Comparison of ENCODE assay signal across 8 cellular contexts in the genomic region with DNA sequence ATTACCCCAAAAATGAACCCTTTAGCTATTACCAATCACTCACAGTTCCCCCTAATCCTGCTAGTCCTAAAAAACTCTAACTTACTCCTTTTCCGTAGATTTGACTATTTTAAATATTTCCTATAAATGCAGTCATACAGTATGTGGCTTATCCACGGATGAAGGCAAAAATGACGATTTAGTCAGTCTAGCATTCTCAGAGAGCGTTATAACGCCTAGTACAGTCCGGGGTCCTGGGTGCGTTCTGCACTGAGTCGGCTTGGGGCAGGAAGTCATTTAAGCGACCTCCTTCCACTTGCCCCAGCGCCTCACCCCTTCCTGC. TPM values are rescaled to one million over a fixed set of nuclear protein-coding genes. Genes with fewer than 3 reads are reported as not detected.
DNase-seq lines count a peak whose midpoint lies in the region; ATAC-seq and TF ChIP-seq lines count a peak whose summit lies in the region.

No MANE protein-coding gene starts in this region.

- H4K20me1 ChIP-seq in neural cell (ENCODE audit: insufficient read depth) = no peaks in the 10 kb centered on the region

- no peaks in the 10 kb centered on the region for H3F3A ChIP-seq in neural cell (ENCODE audit: insufficient read depth, low read length, poor library complexity, severe bottlenecking)

- peak overlapping the region; percentile 50 for H3K4me2 ChIP-seq in neural cell (ENCODE audit: low read length)

- H3K4me3 Mint-ChIP-seq in chondrocyte (ENCODE audit: unreplicated experiment) = peak overlapping the region; percentile 87

- peaks cover 11% of the 10 kb centered on the region for H3K36me3 Mint-ChIP-seq in chondrocyte (ENCODE audit: low read depth)

- peaks cover 9% of the 10 kb centered on the region for H3K79me2 ChIP-seq in neural cell (replicated peaks; ENCODE audit: insufficient read depth, low read length)

- H3K9me2 ChIP-seq in neural cell (ENCODE audit: insufficient read depth, low read length) = no peaks in the 10 kb centered on the region

- TF ChIP-seq CTCF in chondrocyte (IDR thresholded peaks at IDR 0.05) = no peak
- TF ChIP-seq CTCF in neural cell (IDR thresholded peaks at IDR 0.05; ENCODE audit: poor library complexity, severe bottlenecking) = no peak

- no peak for DNase-seq in chondrocyte (ENCODE audit: low spot score)
- DNase-seq in OCI-M2 (lab: John Stamatoyannopoulos, UW; ENCODE audit: unreplicated experiment) = no peak
- DNase-seq in SHP77 (lab: John Stamatoyannopoulos, UW) = no peak
- no peak for DNase-seq in NCI-H1092 treated with DMSO at 0.1 percent for 48 hours (lab: John Stamatoyannopoulos, UW)
- no peak for DNase-seq in activated CD4-positive, alpha-beta T cell treated with anti-CD3 and anti-CD28 coated beads for 4 hours

- H3K9me3 ChIP-seq in neural cell (ENCODE audit: low read length) = no peaks in the 10 kb centered on the region

- H3K27ac Mint-ChIP-seq in chondrocyte (ENCODE audit: unreplicated experiment) = peak overlapping the region; percentile 87

- peaks cover 6% of the 10 kb centered on the region for H3K9me3 Mint-ChIP-seq in chondrocyte (ENCODE audit: low read depth)

- H3K27me3 Mint-ChIP-seq in chondrocyte (ENCODE audit: low read depth) = no peaks in the 10 kb centered on the region

- TF ChIP-seq RAD21 in neural cell (conservative IDR thresholded peaks at IDR 0.05) = no peak

- ATAC-seq in GM18873 (IDR thresholded peaks at IDR 0.05; ENCODE audit: low FRiP score, unreplicated experiment) = peak; percentile 76
- ATAC-seq in HG03571 (IDR thresholded peaks at IDR 0.05; ENCODE audit: unreplicated experiment) = peak; percentile 73

- H2AFZ ChIP-seq in neural cell (ENCODE audit: low read depth, low read length) = peak overlapping the region; percentile 100

- peaks cover 26% of the 10 kb centered on the region for H3K4me1 Mint-ChIP-seq in chondrocyte (ENCODE audit: low read depth)

- peak overlapping the region; percentile 87 for H3K27ac ChIP-seq in neural cell (ENCODE audit: low read length)

- peak overlapping the region; percentile 88 for H3K4me3 ChIP-seq in neural cell (ENCODE audit: low read length)

- peak overlapping the region; percentile 87 for H3K9ac ChIP-seq in neural cell (ENCODE audit: low read length)

- no peak for TF ChIP-seq EP300 in neural cell (conservative IDR thresholded peaks at IDR 0.05; ENCODE audit: poor library complexity, severe bottlenecking)

- H3K36me3 ChIP-seq in neural cell (ENCODE audit: insufficient read depth, low read length) = no peaks in the 10 kb centered on the region

- H3K27me3 ChIP-seq in neural cell (ENCODE audit: insufficient read depth, low read depth, low read length) = no peaks in the 10 kb centered on the region

TF ChIP-seq in neural cell, 6 proteins besides CTCF, POLR2A, EP300 and RAD21:
- TF ChIP-seq TAF1 (IDR thresholded peaks at IDR 0.05; ENCODE audit: low read depth) = no peak
- no peak for TF ChIP-seq SMC3 (conservative IDR thresholded peaks at IDR 0.05; ENCODE audit: poor library complexity)
- TF ChIP-seq EZH2 (IDR thresholded peaks at IDR 0.05; ENCODE audit: borderline replicate concordance, insufficient read depth, low read length, poor library complexity, severe bottlenecking) = no peak
- no peak for TF ChIP-seq MXI1 (conservative IDR thresholded peaks at IDR 0.05; ENCODE audit: poor library complexity, severe bottlenecking)
- TF ChIP-seq, protein P1, sequence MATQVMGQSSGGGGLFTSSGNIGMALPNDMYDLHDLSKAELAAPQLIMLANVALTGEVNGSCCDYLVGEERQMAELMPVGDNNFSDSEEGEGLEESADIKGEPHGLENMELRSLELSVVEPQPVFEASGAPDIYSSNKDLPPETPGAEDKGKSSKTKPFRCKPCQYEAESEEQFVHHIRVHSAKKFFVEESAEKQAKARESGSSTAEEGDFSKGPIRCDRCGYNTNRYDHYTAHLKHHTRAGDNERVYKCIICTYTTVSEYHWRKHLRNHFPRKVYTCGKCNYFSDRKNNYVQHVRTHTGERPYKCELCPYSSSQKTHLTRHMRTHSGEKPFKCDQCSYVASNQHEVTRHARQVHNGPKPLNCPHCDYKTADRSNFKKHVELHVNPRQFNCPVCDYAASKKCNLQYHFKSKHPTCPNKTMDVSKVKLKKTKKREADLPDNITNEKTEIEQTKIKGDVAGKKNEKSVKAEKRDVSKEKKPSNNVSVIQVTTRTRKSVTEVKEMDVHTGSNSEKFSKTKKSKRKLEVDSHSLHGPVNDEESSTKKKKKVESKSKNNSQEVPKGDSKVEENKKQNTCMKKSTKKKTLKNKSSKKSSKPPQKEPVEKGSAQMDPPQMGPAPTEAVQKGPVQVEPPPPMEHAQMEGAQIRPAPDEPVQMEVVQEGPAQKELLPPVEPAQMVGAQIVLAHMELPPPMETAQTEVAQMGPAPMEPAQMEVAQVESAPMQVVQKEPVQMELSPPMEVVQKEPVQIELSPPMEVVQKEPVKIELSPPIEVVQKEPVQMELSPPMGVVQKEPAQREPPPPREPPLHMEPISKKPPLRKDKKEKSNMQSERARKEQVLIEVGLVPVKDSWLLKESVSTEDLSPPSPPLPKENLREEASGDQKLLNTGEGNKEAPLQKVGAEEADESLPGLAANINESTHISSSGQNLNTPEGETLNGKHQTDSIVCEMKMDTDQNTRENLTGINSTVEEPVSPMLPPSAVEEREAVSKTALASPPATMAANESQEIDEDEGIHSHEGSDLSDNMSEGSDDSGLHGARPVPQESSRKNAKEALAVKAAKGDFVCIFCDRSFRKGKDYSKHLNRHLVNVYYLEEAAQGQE (IDR thresholded peaks at IDR 0.05; ENCODE audit: borderline replicate concordance) = no peak
TF ChIP-seq in neural cell: peak in this region for 0.

RNA-seq across cellular contexts. Expression of a gene that starts 0.5 kb away (rescaled TPM):
- total RNA-seq in chondrocyte = 6.0 to 10.6 TPM (median 7.7 TPM) in 3 replicates
- polyA plus RNA-seq in neural cell = 8.4 and 10.3 TPM in 2 replicates
- polyA minus RNA-seq in neural cell = 16.6 and 19.4 TPM in 2 replicates

RNA-seq across cellular contexts. Expression of a gene that starts 7.2 kb away (rescaled TPM):
- 2.1 to 17.9 TPM (median 3.3 TPM) in 3 replicates for total RNA-seq in chondrocyte
- 10.3 and 21.0 TPM in 2 replicates for polyA plus RNA-seq in neural cell
- 23.4 and 27.7 TPM in 2 replicates for polyA minus RNA-seq in neural cell

RNA-seq across cellular contexts. Expression of a gene that starts 45.0 kb away (rescaled TPM):
- 5.5 to 14.7 TPM (median 7.1 TPM) in 3 replicates for total RNA-seq in chondrocyte
- 25.7 and 26.3 TPM in 2 replicates for polyA plus RNA-seq in neural cell
- polyA minus RNA-seq in neural cell = 24.3 and 45.6 TPM in 2 replicates
